In the genomic region with DNA sequence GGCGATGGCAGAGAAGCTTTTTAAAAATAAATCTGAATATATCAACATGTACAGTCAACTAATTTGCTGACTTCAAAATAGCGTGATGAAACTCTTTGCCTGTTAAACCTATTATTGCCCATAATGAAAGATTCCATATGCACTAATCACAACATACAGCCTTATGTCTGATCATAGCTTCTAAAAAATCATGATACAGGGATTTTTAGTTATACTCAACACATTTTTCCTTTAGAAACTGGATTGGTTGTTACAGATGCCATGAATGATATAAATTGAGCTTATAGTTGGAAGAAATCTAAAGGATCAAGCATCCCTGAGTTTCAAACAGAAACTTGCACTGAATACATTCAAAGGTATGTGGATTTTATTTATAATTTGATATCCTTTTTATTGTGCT, we compare ENCODE assay signal across 34 cellular contexts. TPM values are rescaled to one million over a fixed set of nuclear protein-coding genes. Genes with fewer than 3 reads are reported as not detected.
DNase-seq lines count a peak whose midpoint lies in the region; ATAC-seq, FAIRE-seq and TF ChIP-seq lines count a peak whose summit lies in the region.
"Had no signal": no experiment of that assay in that cellular context is flagged by ENCODE, and none has a peak within 500 bp of the region (broad histone marks: within the 10 kb centered on the region; RNA-seq: fewer than 3 reads in every experiment).

Gene AMELX (plus strand): TSS at position 301 of the 400 bp plus-strand sequence. CDS start 1,376 bp downstream, outside the sequence.

- no peak within 1 kb of the TSS for H3K4me3 ChIP-seq in astrocyte (ENCODE audit: insufficient read depth, low read depth, low read length)
- H3K4me3 ChIP-seq: A549; BLaER1; BLaER1 treated with 17β-estradiol and CSF1 and Interleukin-3, amounts not matched to agents 10 nM and 100 nM had no signal

- no peak for TF ChIP-seq CTCF in astrocyte (IDR thresholded peaks at IDR 0.05; ENCODE audit: insufficient read depth, low read depth, low read length)

- ATAC-seq in T-cell (replicated peaks in 1 of 4), result no peak
- ATAC-seq: A549; CD8-positive, alpha-beta T cell had no signal

- POLR2A ChIA-PET in T-cell (lab: Charles Lee), result no interaction called here

- H4K20me1 ChIP-seq in astrocyte (ENCODE audit: insufficient read depth, low read length), result no peaks in the 10 kb centered on the region
- H4K20me1 ChIP-seq: BLaER1 had no signal

- no peak within 1 kb of the TSS for H3K27ac Mint-ChIP-seq in astrocyte (ENCODE audit: unreplicated experiment)
- H3K27ac Mint-ChIP-seq in T-cell, result no peak within 1 kb of the TSS
- H3K27ac Mint-ChIP-seq: B cell; CD14-positive monocyte; CD4-positive, alpha-beta memory T cell; CD4-positive, alpha-beta T cell; CD4-positive, CD25-positive, alpha-beta regulatory T cell; CD8-positive, alpha-beta memory T cell; CD8-positive, alpha-beta T cell had no signal

- no peaks in the 10 kb centered on the region for H3K36me3 Mint-ChIP-seq in astrocyte (ENCODE audit: low read depth, unreplicated experiment)
- no peaks in the 10 kb centered on the region for H3K36me3 Mint-ChIP-seq in T-cell
- H3K36me3 Mint-ChIP-seq: CD14-positive monocyte; CD4-positive, alpha-beta memory T cell; CD4-positive, CD25-positive, alpha-beta regulatory T cell; CD8-positive, alpha-beta memory T cell; CD8-positive, alpha-beta T cell had no signal

- H3K9me3 Mint-ChIP-seq in astrocyte (ENCODE audit: unreplicated experiment) (no peaks in the 10 kb centered on the region), T-cell (no peaks in the 10 kb centered on the region)
- H3K9me3 Mint-ChIP-seq: CD4-positive, alpha-beta T cell; CD8-positive, alpha-beta T cell had no signal

- no peaks in the 10 kb centered on the region for H3K9me3 ChIP-seq in astrocyte (ENCODE audit: insufficient read depth, low read depth, low read length)
- H3K9me3 ChIP-seq: A549; BE2C; BLaER1; BLaER1 treated with 17β-estradiol and CSF1 and Interleukin-3, amounts not matched to agents 10 nM and 100 nM; Caco-2 had no signal

- H3K27me3 ChIP-seq in astrocyte (ENCODE audit: insufficient read depth, low read length), result no peaks in the 10 kb centered on the region
- H3K27me3 ChIP-seq: BE2C had no signal

- no peak within 1 kb of the TSS for H3K9ac ChIP-seq in astrocyte (ENCODE audit: low read length)
- H3K9ac ChIP-seq: BLaER1; BLaER1 treated with 17β-estradiol and CSF1 and Interleukin-3, amounts not matched to agents 10 nM and 100 nM had no signal

- H3K4me2 ChIP-seq in astrocyte (ENCODE audit: low read length), result no peak within 1 kb of the TSS
- H3K4me2 ChIP-seq: A549; BLaER1; BLaER1 treated with 17β-estradiol and CSF1 and Interleukin-3, amounts not matched to agents 10 nM and 100 nM had no signal

- H3K4me1 Mint-ChIP-seq in astrocyte (ENCODE audit: low read depth, unreplicated experiment) (no peaks in the 10 kb centered on the region), T-cell (no peaks in the 10 kb centered on the region)
- H3K4me1 Mint-ChIP-seq: B cell; CD4-positive, alpha-beta memory T cell; CD4-positive, CD25-positive, alpha-beta regulatory T cell; CD8-positive, alpha-beta memory T cell had no signal

- peak; percentile 91 for FAIRE-seq in astrocyte (lab: Jason Lieb, UNC)
- FAIRE-seq: A204.1, A549, D721Med had no signal

- no peak for DNase-seq in astrocyte (ENCODE audit: low read depth)
- DNase-seq in T-cell, result no peak
- DNase-seq: 8988T; ACHN; AML-193; BE2C; C1 segment of cervical spinal cord; Caco-2; Calu3; CD4-positive, alpha-beta memory T cell; CD4-positive, alpha-beta T cell; CD4-positive, CD25-positive, alpha-beta regulatory T cell; CD8-positive, alpha-beta memory T cell; CD8-positive, alpha-beta T cell; COR-L47; DMS 273 treated with DMSO at 0.1 percent for 48 hours; DMS153; DMS53; DMS79; DMS79 treated with DMSO at 0.1 percent for 48 hours; DND-41; EL had no signal

- no peaks in the 10 kb centered on the region for H3K36me3 ChIP-seq in astrocyte (ENCODE audit: insufficient read depth, low read length)
- H3K36me3 ChIP-seq: BE2C; BLaER1; BLaER1 treated with 17β-estradiol and CSF1 and Interleukin-3, amounts not matched to agents 10 nM and 100 nM had no signal

- H3K4me3 Mint-ChIP-seq in astrocyte (ENCODE audit: unreplicated experiment) (no peak within 1 kb of the TSS), T-cell (no peak within 1 kb of the TSS)
- H3K4me3 Mint-ChIP-seq: B cell; CD14-positive monocyte; CD4-positive, alpha-beta memory T cell; CD4-positive, alpha-beta T cell; CD4-positive, CD25-positive, alpha-beta regulatory T cell; CD8-positive, alpha-beta memory T cell; CD8-positive, alpha-beta T cell had no signal

- no peaks in the 10 kb centered on the region for H3K79me2 ChIP-seq in astrocyte (ENCODE audit: insufficient read depth, low read length)

- no peaks in the 10 kb centered on the region for H3K27me3 Mint-ChIP-seq in astrocyte (ENCODE audit: low read depth, unreplicated experiment)
- H3K27me3 Mint-ChIP-seq in T-cell, result peaks cover 0 to 8% of the 10 kb centered on the region in 2 donors
- H3K27me3 Mint-ChIP-seq: CD4-positive, alpha-beta memory T cell; CD4-positive, alpha-beta T cell had no signal

- no peak within 1 kb of the TSS for H3K27ac ChIP-seq in astrocyte (ENCODE audit: low read depth, low read length)
- H3K27ac ChIP-seq: 22Rv1; A549; BLaER1; BLaER1 treated with 17β-estradiol and CSF1 and Interleukin-3, amounts not matched to agents 10 nM and 100 nM; C4-2B had no signal

- CTCF ChIA-PET in T-cell (lab: Charles Lee), result no interaction called here

- no peak within 1 kb of the TSS for H2AFZ ChIP-seq in astrocyte (ENCODE audit: low read depth, low read length)

- no peaks in the 10 kb centered on the region for H3K4me1 ChIP-seq in astrocyte (ENCODE audit: insufficient read depth, low read length)
- H3K4me1 ChIP-seq: A549, BE2C, BLaER1, Caco-2 had no signal

RNA-seq across cellular contexts. Expression of gene AMELX, which starts in this region (rescaled TPM):
- total RNA-seq in astrocyte (not detected in 2 replicates), T-cell (not detected)
- total RNA-seq: A172; A673; B cell; Caco-2; Calu3; CD4-positive, alpha-beta memory T cell; CD4-positive, alpha-beta T cell; CD4-positive, CD25-positive, alpha-beta regulatory T cell; CD8-positive, alpha-beta memory T cell; CD8-positive, alpha-beta T cell; Daoy had no signal
